In the genomic region with DNA sequence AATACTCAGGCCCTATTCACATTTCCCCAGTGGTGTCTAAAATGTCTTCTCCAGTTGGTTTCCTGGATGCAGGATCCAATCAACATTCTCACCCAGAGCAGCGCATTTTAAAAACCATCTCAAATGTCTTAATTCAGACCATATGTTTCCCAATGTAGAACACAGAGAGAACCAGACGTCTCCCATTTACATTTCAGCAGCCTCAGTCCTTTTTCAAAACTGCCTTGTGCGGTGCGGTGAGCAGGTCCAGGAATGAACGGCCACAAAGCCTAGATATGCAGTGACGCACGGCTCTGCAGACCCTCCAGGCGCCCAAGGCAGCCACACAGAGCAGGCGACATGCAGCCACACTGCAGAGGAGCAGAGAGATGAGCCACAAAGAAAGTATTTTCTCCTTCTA, we compare ENCODE assay signal across 15 cellular contexts.
"Had no signal": no experiment of that assay in that cellular context is flagged by ENCODE, and none has a peak within 500 bp of the region (broad histone marks: within the 10 kb centered on the region; RNA-seq: fewer than 3 reads in every experiment).

No MANE protein-coding gene starts in this region.

- DNase-seq: activated CD4-positive, alpha-beta T cell treated with anti-CD3 and anti-CD28 coated beads, Interleukin-2, amount 10 ng/mL, durations not matched to agents 7 days and 5 days; activated CD4-positive, CD25-positive, alpha-beta regulatory T cell; activated CD8-positive, alpha-beta memory T cell treated with anti-CD3 and anti-CD28 coated beads for 24 hours; activated naive CD4-positive, alpha-beta T cell treated with anti-CD3 and anti-CD28 coated beads, Interleukin-2, amount 10 ng/mL, durations not matched to agents 7 days and 5 days; effector CD8-positive, alpha-beta T cell; mammary epithelial cell; natural killer cell; stimulated activated CD4-positive, alpha-beta T cell treated with anti-CD3 and anti-CD28 coated beads, Interleukin-4, amount 100 ng/mL, for 1 hour; stimulated activated CD8-positive, alpha-beta memory T cell treated with anti-CD3 and anti-CD28 coated beads, Interleukin-4, amount 100 ng/mL, for 48 hours; T-helper 2 cell; testis had no signal

- H3K27me3 Mint-ChIP-seq: activated CD4-positive, alpha-beta T cell treated with anti-CD3 and anti-CD28 coated beads, Interleukin-2, amount 10 ng/mL, durations not matched to agents 7 days and 5 days; stimulated activated naive CD8-positive, alpha-beta T cell treated with anti-CD3 and anti-CD28 coated beads, Interleukin-15, Interleukin-2, amounts not matched to agents 100 ng/mL and 50 ng/mL, for 24 hours had no signal

- ATAC-seq: left lobe of liver, natural killer cell had no signal

- H3K4me1 Mint-ChIP-seq: activated CD4-positive, alpha-beta T cell treated with anti-CD3 and anti-CD28 coated beads, Interleukin-2, amount 10 ng/mL, durations not matched to agents 7 days and 5 days; activated naive CD4-positive, alpha-beta T cell treated with anti-CD3 and anti-CD28 coated beads, Interleukin-2, amount 10 ng/mL, durations not matched to agents 7 days and 5 days had no signal

- H3K27ac Mint-ChIP-seq: activated CD4-positive, alpha-beta T cell treated with anti-CD3 and anti-CD28 coated beads, Interleukin-2, amount 10 ng/mL, durations not matched to agents 7 days and 5 days; activated naive CD4-positive, alpha-beta T cell treated with anti-CD3 and anti-CD28 coated beads, Interleukin-2, amount 10 ng/mL, durations not matched to agents 7 days and 5 days; natural killer cell; stimulated activated naive CD8-positive, alpha-beta T cell treated with anti-CD3 and anti-CD28 coated beads, Interleukin-15, Interleukin-2, amounts not matched to agents 100 ng/mL and 50 ng/mL, for 24 hours had no signal

- H3K9me3 Mint-ChIP-seq: activated CD4-positive, alpha-beta T cell treated with anti-CD3 and anti-CD28 coated beads, Interleukin-2, amount 10 ng/mL, durations not matched to agents 7 days and 5 days; activated naive CD4-positive, alpha-beta T cell treated with anti-CD3 and anti-CD28 coated beads, Interleukin-2, amount 10 ng/mL, durations not matched to agents 7 days and 5 days; natural killer cell; stimulated activated naive CD8-positive, alpha-beta T cell treated with anti-CD3 and anti-CD28 coated beads, Interleukin-15, Interleukin-2, amounts not matched to agents 100 ng/mL and 50 ng/mL, for 24 hours had no signal

- H3K9me3 ChIP-seq: adrenal gland, testis had no signal

- H3K27ac ChIP-seq: adrenal gland, coronary artery, testis had no signal

- H3K36me3 Mint-ChIP-seq: activated naive CD4-positive, alpha-beta T cell treated with anti-CD3 and anti-CD28 coated beads, Interleukin-2, amount 10 ng/mL, durations not matched to agents 7 days and 5 days; natural killer cell had no signal

- H3K4me3 Mint-ChIP-seq: activated CD4-positive, alpha-beta T cell treated with anti-CD3 and anti-CD28 coated beads, Interleukin-2, amount 10 ng/mL, durations not matched to agents 7 days and 5 days; activated naive CD4-positive, alpha-beta T cell treated with anti-CD3 and anti-CD28 coated beads, Interleukin-2, amount 10 ng/mL, durations not matched to agents 7 days and 5 days; natural killer cell; stimulated activated naive CD8-positive, alpha-beta T cell treated with anti-CD3 and anti-CD28 coated beads, Interleukin-15, Interleukin-2, amounts not matched to agents 100 ng/mL and 50 ng/mL, for 24 hours had no signal
